ENCODE assay signal across 19 cellular contexts in the genomic region with DNA sequence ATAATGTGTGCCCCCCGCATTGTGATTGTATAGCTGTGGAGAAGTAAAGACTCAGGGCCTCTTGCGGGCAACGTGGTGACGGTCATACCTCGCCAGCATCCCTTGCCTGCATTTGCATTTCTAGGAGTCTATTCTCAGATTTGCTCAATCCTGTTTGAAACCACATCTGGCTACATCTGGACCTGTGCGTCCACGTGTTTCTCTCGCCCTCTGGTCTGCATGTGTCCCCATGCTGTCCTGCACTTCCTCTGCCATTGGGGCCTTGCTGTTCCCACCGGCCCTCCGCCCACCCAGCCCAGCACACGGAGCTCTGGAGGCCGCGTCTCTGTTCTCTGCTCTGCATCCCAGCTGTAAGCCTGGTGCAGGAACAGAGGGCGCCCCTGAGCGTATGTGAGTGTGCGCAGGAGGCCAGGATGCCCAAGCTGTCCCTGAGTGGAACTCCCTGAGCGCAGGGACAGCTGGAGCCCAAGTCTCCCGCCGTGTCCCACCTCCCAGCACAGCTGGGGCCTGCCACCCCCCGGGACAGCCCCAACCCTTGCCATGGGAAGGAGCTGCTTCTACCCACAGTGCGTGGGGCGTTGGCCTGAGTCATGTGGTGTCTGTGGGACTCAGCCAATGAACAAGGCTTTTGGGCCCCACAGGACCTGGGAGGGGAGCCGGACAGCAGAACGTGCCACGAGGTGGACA. TPM values are rescaled to one million over a fixed set of nuclear protein-coding genes. Genes with fewer than 3 reads are reported as not detected.
DNase-seq lines count a peak whose midpoint lies in the region; ATAC-seq, FAIRE-seq and TF ChIP-seq lines count a peak whose summit lies in the region.
"Had no signal": no experiment of that assay in that cellular context is flagged by ENCODE, and none has a peak within 500 bp of the region (broad histone marks: within the 10 kb centered on the region; RNA-seq: fewer than 3 reads in every experiment).

No MANE protein-coding gene starts in this region.

- RAD21 ChIA-PET in HCT116 (lab: Charles Lee; ENCODE audit: low non-redundant PET in 1 of 2, low total read pairs in 2 of 2, uncharacterized antibody in 2 of 2, unreplicated experiment in 2 of 2) = no interaction called here

- BruUV-seq in HCT116 (replicated peaks; lab: Mats Ljungman, UMichigan) = no TSS peak
- no TSS peak for BruUV-seq in HepG2 (replicated peaks; lab: Mats Ljungman, UMichigan)

- TF ChIP-seq EP300 in HepG2 (IDR thresholded peaks at IDR 0.05; ENCODE audit: low read depth in 2 of 2, low read length in 2 of 2) = no peak
- TF ChIP-seq EP300 in HepG2 (CRISPR knock-in tag; IDR thresholded peaks at IDR 0.05; ENCODE audit: borderline replicate concordance) = no peak

- H3K4me3 Mint-ChIP-seq in astrocyte (ENCODE audit: unreplicated experiment) = no peak overlapping the region
- H3K4me3 Mint-ChIP-seq in T-helper 17 cell = no peak overlapping the region
- H3K4me3 Mint-ChIP-seq: activated naive CD8-positive, alpha-beta T cell treated with anti-CD3 and anti-CD28 coated beads, Interleukin-2, amount 50 U/mL, for 24 hours had no signal

- FAIRE-seq in astrocyte (lab: Jason Lieb, UNC) (no peak), HepG2 (lab: Jason Lieb, UNC) (no peak)

- H3K4me2 ChIP-seq in HCT116 (ENCODE audit: low read length) (no peak overlapping the region), astrocyte (ENCODE audit: low read length) (no peak overlapping the region), HepG2 (ENCODE audit: low read depth, low read length) (no peak overlapping the region)

- CTCF ChIA-PET in HCT116 (lab: Charles Lee) (no interaction called here), HepG2 (lab: Yijun Ruan, JAX; ENCODE audit: low intra/inter-chr PET ratio, low total read pairs) (no interaction called here)

- H2AFZ ChIP-seq in HCT116 (ENCODE audit: low read depth, low read length, poor library complexity, severe bottlenecking) (no peak overlapping the region), astrocyte (ENCODE audit: low read depth, low read length) (no peak overlapping the region), HepG2 (ENCODE audit: low read length) (no peak overlapping the region)

- no peaks in the 10 kb centered on the region for H3K36me3 ChIP-seq in HCT116 (ENCODE audit: control insufficient read depth in 1 of 2, insufficient read depth in 2 of 2, low read length in 2 of 2)
- H3K36me3 ChIP-seq in astrocyte (ENCODE audit: insufficient read depth, low read length) = no peaks in the 10 kb centered on the region
- no peaks in the 10 kb centered on the region for H3K36me3 ChIP-seq in HepG2 (replicated peaks in 1 of 2; ENCODE audit: control insufficient read depth in 1 of 2, insufficient read depth in 2 of 2, low read length in 2 of 2)
- H3K36me3 ChIP-seq: left ventricle myocardium inferior had no signal

- no peak for TF ChIP-seq RAD21 in HCT116 (IDR thresholded peaks at IDR 0.05; ENCODE audit: low read depth)
- no peak for TF ChIP-seq RAD21 in HepG2 (CRISPR knock-in tag; IDR thresholded peaks at IDR 0.05)

- H3K27me3 ChIP-seq in HCT116 (ENCODE audit: insufficient read depth, low read length) = no peaks in the 10 kb centered on the region
- H3K27me3 ChIP-seq in astrocyte (ENCODE audit: insufficient read depth, low read length) = no peaks in the 10 kb centered on the region
- peaks cover 0 to 3% of the 10 kb centered on the region in 2 experiments; a peak in 2 of 5 replicates for H3K27me3 ChIP-seq in HepG2 (ENCODE audit: control insufficient read depth in 1 of 2, insufficient read depth in 2 of 2, low read length in 2 of 2)

- H3K4me1 Mint-ChIP-seq in astrocyte (ENCODE audit: low read depth, unreplicated experiment) = peaks cover 7% of the 10 kb centered on the region
- peaks cover 11% of the 10 kb centered on the region for H3K4me1 Mint-ChIP-seq in T-helper 17 cell

- H3K9me2 ChIP-seq in HCT116 (ENCODE audit: insufficient read depth) = no peaks in the 10 kb centered on the region

- TF ChIP-seq POLR2A in HCT116 (IDR thresholded peaks at IDR 0.05; ENCODE audit: borderline replicate concordance, extremely low read depth, insufficient read depth, insufficient read length) (no peak), HepG2 (IDR thresholded peaks at IDR 0.05; ENCODE audit: insufficient read depth in 1 of 2, low read depth in 2 of 2, low read length in 2 of 2) (no peak)

- 80% methylated on average over 21 of the region's 25 CpGs for WGBS in HepG2 (ENCODE audit: low lambda C conversion rate)

- H3K9ac ChIP-seq in HCT116 (ENCODE audit: low read length) = no peak overlapping the region
- H3K9ac ChIP-seq in astrocyte (ENCODE audit: low read length) = no peak overlapping the region
- H3K9ac ChIP-seq in HepG2 (ENCODE audit: insufficient read depth, low read depth, low read length) = no peak overlapping the region

- no peak for DNase-seq in HCT116 (ENCODE audit: low read depth, low spot score)
- DNase-seq in astrocyte (ENCODE audit: low read depth) = no peak
- DNase-seq in HepG2 (ENCODE audit: low spot score) = no peak
- DNase-seq in sciatic nerve (ENCODE audit: low spot score) = peak; percentile 56
- no peak for DNase-seq in stimulated activated CD4-positive, alpha-beta T cell treated with anti-CD3 and anti-CD28 coated beads, Interleukin-12 subunit alpha, Interleukin-12 subunit beta, amount 100 ng/mL, for 4 hours
- DNase-seq in NCI-H187 (lab: John Stamatoyannopoulos, UW) = no peak
- no peak for DNase-seq in T-helper 17 cell
- DNase-seq: activated CD4-positive, CD25-positive, alpha-beta regulatory T cell; activated naive CD8-positive, alpha-beta T cell treated with anti-CD3 and anti-CD28 coated beads, Interleukin-2, amount 50 U/mL, for 24 hours; activated T-cell treated with anti-CD3 and anti-CD28 coated beads, Interleukin-2, amount 50 U/mL, for 1 hour; cerebellar nuclear complex; DMS79 treated with DMSO at 0.1 percent for 48 hours; left ventricle myocardium inferior; NCI-H2081 treated with DMSO at 0.1 percent for 48 hours; NCI-H82 had no signal

- POLR2A ChIA-PET in HCT116 (lab: Charles Lee) = no interaction called here
- POLR2A ChIA-PET in HepG2 (lab: Yijun Ruan, JAX) = no interaction called here

- H3K27me3 Mint-ChIP-seq in astrocyte (ENCODE audit: low read depth, unreplicated experiment) = peaks cover 6% of the 10 kb centered on the region
- H3K27me3 Mint-ChIP-seq in T-helper 17 cell = no peaks in the 10 kb centered on the region

- H3K9me3 ChIP-seq in HCT116 (ENCODE audit: control insufficient read depth in 1 of 2, insufficient read depth in 1 of 2, low read depth in 1 of 2, low read length in 2 of 2) (peaks cover 0 to 9% of the 10 kb centered on the region in 2 experiments; a peak in 2 of 4 replicates), astrocyte (ENCODE audit: insufficient read depth, low read depth, low read length) (no peaks in the 10 kb centered on the region), HepG2 (ENCODE audit: low read length) (no peaks in the 10 kb centered on the region), T-helper 17 cell (ENCODE audit: control insufficient read depth, low read length, poor library complexity, severe bottlenecking) (peaks cover 6% of the 10 kb centered on the region)

- H3K4me3 ChIP-seq in HCT116 (replicated peaks in 1 of 2; ENCODE audit: low read depth in 1 of 2, low read length in 2 of 2) (no peak overlapping the region), astrocyte (ENCODE audit: insufficient read depth, low read depth, low read length) (no peak overlapping the region), HepG2 (replicated peaks in 1 of 3; ENCODE audit: insufficient read depth in 1 of 3, low read depth in 2 of 3, low read length in 3 of 3) (no peak overlapping the region)
- H3K4me3 ChIP-seq: left ventricle myocardium inferior had no signal

- TF ChIP-seq CTCF in HCT116 (IDR thresholded peaks at IDR 0.05 in 2 of 3, conservative IDR thresholded peaks at IDR 0.05 in 1 of 3; ENCODE audit: borderline replicate concordance in 1 of 3, insufficient read depth in 1 of 3, low read depth in 2 of 3, low read length in 2 of 3) (no peak), astrocyte (IDR thresholded peaks at IDR 0.05; ENCODE audit: insufficient read depth, low read depth, low read length) (no peak), HepG2 (CRISPR knock-in tag; IDR thresholded peaks at IDR 0.05) (no peak)

- H3K79me2 ChIP-seq in HCT116 (ENCODE audit: insufficient read depth, low read length) (no peaks in the 10 kb centered on the region), astrocyte (ENCODE audit: insufficient read depth, low read length) (no peaks in the 10 kb centered on the region), HepG2 (ENCODE audit: insufficient read depth, low read length) (no peaks in the 10 kb centered on the region)

- in situ Hi-C loops in HepG2 (cut with HindIII; ENCODE audit: extremely low pct_ligation_motif_present, low pct_unique_long_range_greater_than_20kb) = no loop called here

- intact Hi-C loops in HCT116 (cut with micrococcal nuclease) (no loop called here), HepG2 (cut with micrococcal nuclease; ENCODE audit: unreplicated experiment) (no loop called here), sciatic nerve (cut with DNase I) (no loop called here)

- H3K36me3 Mint-ChIP-seq in astrocyte (ENCODE audit: low read depth, unreplicated experiment) (peaks cover 1% of the 10 kb centered on the region), T-helper 17 cell (ENCODE audit: low read depth) (peaks cover 5% of the 10 kb centered on the region)

- H3K27ac ChIP-seq in HCT116 (ENCODE audit: low read depth, low read length) (no peak overlapping the region), astrocyte (ENCODE audit: low read depth, low read length) (no peak overlapping the region), HepG2 (ENCODE audit: extremely low read length, insufficient read depth, low read length) (no peak overlapping the region)
- H3K27ac ChIP-seq: left ventricle myocardium inferior had no signal

- peak overlapping the region; percentile 75 for H3K27ac Mint-ChIP-seq in astrocyte (ENCODE audit: unreplicated experiment)
- H3K27ac Mint-ChIP-seq in T-helper 17 cell = no peak overlapping the region
- H3K27ac Mint-ChIP-seq: activated naive CD8-positive, alpha-beta T cell treated with anti-CD3 and anti-CD28 coated beads, Interleukin-2, amount 50 U/mL, for 24 hours had no signal

- H3K4me1 ChIP-seq in HCT116 (ENCODE audit: control insufficient read depth in 1 of 2, insufficient read depth in 2 of 2, low read length in 2 of 2) = no peaks in the 10 kb centered on the region
- no peaks in the 10 kb centered on the region for H3K4me1 ChIP-seq in astrocyte (ENCODE audit: insufficient read depth, low read length)
- H3K4me1 ChIP-seq in HepG2 (ENCODE audit: insufficient read depth, low read length) = no peaks in the 10 kb centered on the region; the same call in 1 of the 2 replicates
- H3K4me1 ChIP-seq: left ventricle myocardium inferior had no signal

- H4K20me1 ChIP-seq in HCT116 (ENCODE audit: insufficient read depth) = no peaks in the 10 kb centered on the region
- H4K20me1 ChIP-seq in astrocyte (ENCODE audit: insufficient read depth, low read length) = no peaks in the 10 kb centered on the region
- H4K20me1 ChIP-seq in HepG2 (ENCODE audit: insufficient read depth, low read length) = no peaks in the 10 kb centered on the region

- H3K9me3 Mint-ChIP-seq in astrocyte (ENCODE audit: unreplicated experiment) = peaks cover 15% of the 10 kb centered on the region

- ATAC-seq in HCT116 = peak; percentile 57
- no peak for ATAC-seq in HepG2
- no peak for ATAC-seq in sciatic nerve
- ATAC-seq in T-helper 17 cell = no peak
- ATAC-seq: activated naive CD8-positive, alpha-beta T cell treated with anti-CD3 and anti-CD28 coated beads, Interleukin-2, amount 50 U/mL, for 24 hours had no signal

RNA-seq across cellular contexts. Expression of gene KRTAP10-2, which starts 1.6 kb away (rescaled TPM):
- total RNA-seq in HCT116 (2021; ENCODE audit: unreplicated experiment) (not detected), astrocyte (not detected in 2 replicates), HepG2 (2016; rRNA removed; fragmentation: Illumina TruSeq; extraction: Trizol) (not detected in 2 replicates), sciatic nerve (not detected), T-helper 17 cell (not detected)
- polyA plus RNA-seq in HCT116 (2012) = not detected in 2 replicates
- total RNA-seq in HepG2 (2016; cell fraction: cytosol; rRNA removed; fragmentation: Illumina TruSeq; extraction: Trizol; ENCODE audit: low read depth) = not detected in 2 replicates
- not detected in 2 replicates for total RNA-seq in HepG2 (2016; cell fraction: insoluble cytoplasmic fraction; rRNA removed; fragmentation: Illumina TruSeq; extraction: Trizol)
- total RNA-seq in HepG2 (2016; cell fraction: membrane; rRNA removed; fragmentation: Illumina TruSeq; extraction: Trizol) = not detected in 2 replicates
- total RNA-seq in HepG2 (2016; cell fraction: nucleus; rRNA removed; fragmentation: Illumina TruSeq; extraction: Trizol) = not detected in 2 replicates
- not detected in 2 replicates for polyA plus RNA-seq in HepG2 (2011; rRNA removed)
- not detected in 2 replicates for polyA plus RNA-seq in HepG2 (2011; cell fraction: cytosol; rRNA removed)
- polyA plus RNA-seq in HepG2 (2011; cell fraction: nucleus; rRNA removed) = 0.14 TPM in 1 of 2 replicates, not detected in the other
- polyA plus RNA-seq in HepG2 (2012) = not detected in 2 replicates
- polyA plus RNA-seq in HepG2 (2016; cell fraction: cytosol; fragmentation: Illumina TruSeq; extraction: Trizol; ENCODE audit: low read depth) = not detected in 2 replicates
- not detected in 2 replicates for polyA plus RNA-seq in HepG2 (2016; cell fraction: insoluble cytoplasmic fraction; fragmentation: Illumina TruSeq; extraction: Trizol; ENCODE audit: low read depth)
- not detected in 2 replicates for polyA plus RNA-seq in HepG2 (2016; cell fraction: membrane; fragmentation: Illumina TruSeq; extraction: Trizol; ENCODE audit: low read depth)
- not detected in 2 replicates for polyA plus RNA-seq in HepG2 (2016; cell fraction: nucleus; fragmentation: Illumina TruSeq; extraction: Trizol; ENCODE audit: insufficient read depth, low read depth)
- not detected in 2 replicates for polyA minus RNA-seq in HepG2 (2011; rRNA and poly(A)+ RNA removed; ENCODE audit: low replicate concordance)
- not detected in 2 replicates for polyA minus RNA-seq in HepG2 (2011; cell fraction: cytosol; rRNA and poly(A)+ RNA removed)
- polyA minus RNA-seq in HepG2 (2011; cell fraction: nucleus; rRNA and poly(A)+ RNA removed) = not detected in 2 replicates
- total RNA-seq: epithelial cell of proximal tubule, left ventricle myocardium inferior, M059J, osteocyte, subcutaneous adipose tissue had no signal

RNA-seq across cellular contexts. Expression of gene KRTAP10-3, which starts 8.9 kb away (rescaled TPM):
- total RNA-seq in HCT116 (2021; ENCODE audit: unreplicated experiment) (not detected), astrocyte (not detected in 2 replicates), HepG2 (2016; rRNA removed; fragmentation: Illumina TruSeq; extraction: Trizol) (not detected in 2 replicates), sciatic nerve (not detected), T-helper 17 cell (not detected)
- polyA plus RNA-seq in HCT116 (2012) = not detected in 2 replicates
- total RNA-seq in HepG2 (2016; cell fraction: cytosol; rRNA removed; fragmentation: Illumina TruSeq; extraction: Trizol; ENCODE audit: low read depth) = not detected in 2 replicates
- not detected in 2 replicates for total RNA-seq in HepG2 (2016; cell fraction: insoluble cytoplasmic fraction; rRNA removed; fragmentation: Illumina TruSeq; extraction: Trizol)
- not detected in 2 replicates for total RNA-seq in HepG2 (2016; cell fraction: membrane; rRNA removed; fragmentation: Illumina TruSeq; extraction: Trizol)
- not detected in 2 replicates for total RNA-seq in HepG2 (2016; cell fraction: nucleus; rRNA removed; fragmentation: Illumina TruSeq; extraction: Trizol)
- not detected in 2 replicates for polyA plus RNA-seq in HepG2 (2011; rRNA removed)
- not detected in 2 replicates for polyA plus RNA-seq in HepG2 (2011; cell fraction: cytosol; rRNA removed)
- polyA plus RNA-seq in HepG2 (2011; cell fraction: nucleus; rRNA removed) = not detected in 2 replicates
- not detected in 2 replicates for polyA plus RNA-seq in HepG2 (2012)
- polyA plus RNA-seq in HepG2 (2016; cell fraction: cytosol; fragmentation: Illumina TruSeq; extraction: Trizol; ENCODE audit: low read depth) = not detected in 2 replicates
- not detected in 2 replicates for polyA plus RNA-seq in HepG2 (2016; cell fraction: insoluble cytoplasmic fraction; fragmentation: Illumina TruSeq; extraction: Trizol; ENCODE audit: low read depth)
- not detected in 2 replicates for polyA plus RNA-seq in HepG2 (2016; cell fraction: membrane; fragmentation: Illumina TruSeq; extraction: Trizol; ENCODE audit: low read depth)
- polyA plus RNA-seq in HepG2 (2016; cell fraction: nucleus; fragmentation: Illumina TruSeq; extraction: Trizol; ENCODE audit: insufficient read depth, low read depth) = not detected in 2 replicates
- polyA minus RNA-seq in HepG2 (2011; rRNA and poly(A)+ RNA removed; ENCODE audit: low replicate concordance) = not detected in 2 replicates
- not detected in 2 replicates for polyA minus RNA-seq in HepG2 (2011; cell fraction: cytosol; rRNA and poly(A)+ RNA removed)
- polyA minus RNA-seq in HepG2 (2011; cell fraction: nucleus; rRNA and poly(A)+ RNA removed) = not detected in 2 replicates
- total RNA-seq: epithelial cell of proximal tubule, left ventricle myocardium inferior, M059J, osteocyte, subcutaneous adipose tissue had no signal

RNA-seq across cellular contexts. Expression of gene KRTAP10-1, which starts 9.7 kb away (rescaled TPM):
- total RNA-seq in HCT116 (2021; ENCODE audit: unreplicated experiment) = not detected
- not detected in 2 replicates for polyA plus RNA-seq in HCT116 (2012)
- total RNA-seq in astrocyte = not detected in 2 replicates
- not detected in 2 replicates for total RNA-seq in HepG2 (2016; rRNA removed; fragmentation: Illumina TruSeq; extraction: Trizol)
- total RNA-seq in HepG2 (2016; cell fraction: cytosol; rRNA removed; fragmentation: Illumina TruSeq; extraction: Trizol; ENCODE audit: low read depth) = not detected in 2 replicates
- total RNA-seq in HepG2 (2016; cell fraction: insoluble cytoplasmic fraction; rRNA removed; fragmentation: Illumina TruSeq; extraction: Trizol) = not detected in 2 replicates
- not detected in 2 replicates for total RNA-seq in HepG2 (2016; cell fraction: membrane; rRNA removed; fragmentation: Illumina TruSeq; extraction: Trizol)
- not detected in 2 replicates for total RNA-seq in HepG2 (2016; cell fraction: nucleus; rRNA removed; fragmentation: Illumina TruSeq; extraction: Trizol)
- polyA plus RNA-seq in HepG2 (2011; rRNA removed) = not detected in 2 replicates
- not detected in 2 replicates for polyA plus RNA-seq in HepG2 (2011; cell fraction: cytosol; rRNA removed)
- not detected in 2 replicates for polyA plus RNA-seq in HepG2 (2011; cell fraction: nucleus; rRNA removed)
- not detected in 2 replicates for polyA plus RNA-seq in HepG2 (2012)
- not detected in 2 replicates for polyA plus RNA-seq in HepG2 (2016; cell fraction: cytosol; fragmentation: Illumina TruSeq; extraction: Trizol; ENCODE audit: low read depth)
- not detected in 2 replicates for polyA plus RNA-seq in HepG2 (2016; cell fraction: insoluble cytoplasmic fraction; fragmentation: Illumina TruSeq; extraction: Trizol; ENCODE audit: low read depth)
- not detected in 2 replicates for polyA plus RNA-seq in HepG2 (2016; cell fraction: membrane; fragmentation: Illumina TruSeq; extraction: Trizol; ENCODE audit: low read depth)
- not detected in 2 replicates for polyA plus RNA-seq in HepG2 (2016; cell fraction: nucleus; fragmentation: Illumina TruSeq; extraction: Trizol; ENCODE audit: insufficient read depth, low read depth)
- polyA minus RNA-seq in HepG2 (2011; rRNA and poly(A)+ RNA removed; ENCODE audit: low replicate concordance) = 0.16 TPM in 1 of 2 replicates, not detected in the other
- polyA minus RNA-seq in HepG2 (2011; cell fraction: cytosol; rRNA and poly(A)+ RNA removed) = not detected in 2 replicates
- not detected in 2 replicates for polyA minus RNA-seq in HepG2 (2011; cell fraction: nucleus; rRNA and poly(A)+ RNA removed)
- not detected for total RNA-seq in sciatic nerve
- not detected for total RNA-seq in T-helper 17 cell
- total RNA-seq: epithelial cell of proximal tubule, left ventricle myocardium inferior, M059J, osteocyte, subcutaneous adipose tissue had no signal

RNA-seq across cellular contexts. Expression of gene KRTAP10-4, which starts 23.9 kb away (rescaled TPM):
- total RNA-seq in HCT116 (2021; ENCODE audit: unreplicated experiment) = not detected
- polyA plus RNA-seq in HCT116 (2012) = not detected in 2 replicates
- total RNA-seq in astrocyte = not detected in 2 replicates
- total RNA-seq in HepG2 (2016; rRNA removed; fragmentation: Illumina TruSeq; extraction: Trizol) = not detected in 2 replicates
- not detected in 2 replicates for total RNA-seq in HepG2 (2016; cell fraction: cytosol; rRNA removed; fragmentation: Illumina TruSeq; extraction: Trizol; ENCODE audit: low read depth)
- not detected in 2 replicates for total RNA-seq in HepG2 (2016; cell fraction: insoluble cytoplasmic fraction; rRNA removed; fragmentation: Illumina TruSeq; extraction: Trizol)
- not detected in 2 replicates for total RNA-seq in HepG2 (2016; cell fraction: membrane; rRNA removed; fragmentation: Illumina TruSeq; extraction: Trizol)
- total RNA-seq in HepG2 (2016; cell fraction: nucleus; rRNA removed; fragmentation: Illumina TruSeq; extraction: Trizol) = not detected in 2 replicates
- polyA plus RNA-seq in HepG2 (2011; rRNA removed) = not detected in 2 replicates
- not detected in 2 replicates for polyA plus RNA-seq in HepG2 (2011; cell fraction: cytosol; rRNA removed)
- polyA plus RNA-seq in HepG2 (2011; cell fraction: nucleus; rRNA removed) = not detected in 2 replicates
- 0.12 TPM in 1 of 2 replicates, not detected in the other for polyA plus RNA-seq in HepG2 (2012)
- polyA plus RNA-seq in HepG2 (2016; cell fraction: cytosol; fragmentation: Illumina TruSeq; extraction: Trizol; ENCODE audit: low read depth) = not detected in 2 replicates
- not detected in 2 replicates for polyA plus RNA-seq in HepG2 (2016; cell fraction: insoluble cytoplasmic fraction; fragmentation: Illumina TruSeq; extraction: Trizol; ENCODE audit: low read depth)
- not detected in 2 replicates for polyA plus RNA-seq in HepG2 (2016; cell fraction: membrane; fragmentation: Illumina TruSeq; extraction: Trizol; ENCODE audit: low read depth)
- polyA plus RNA-seq in HepG2 (2016; cell fraction: nucleus; fragmentation: Illumina TruSeq; extraction: Trizol; ENCODE audit: insufficient read depth, low read depth) = not detected in 2 replicates
- not detected in 2 replicates for polyA minus RNA-seq in HepG2 (2011; rRNA and poly(A)+ RNA removed; ENCODE audit: low replicate concordance)
- not detected in 2 replicates for polyA minus RNA-seq in HepG2 (2011; cell fraction: cytosol; rRNA and poly(A)+ RNA removed)
- not detected in 2 replicates for polyA minus RNA-seq in HepG2 (2011; cell fraction: nucleus; rRNA and poly(A)+ RNA removed)
- total RNA-seq in sciatic nerve = not detected
- not detected for total RNA-seq in T-helper 17 cell
- total RNA-seq: epithelial cell of proximal tubule, left ventricle myocardium inferior, M059J, osteocyte, subcutaneous adipose tissue had no signal

RNA-seq across cellular contexts. Expression of gene KRTAP10-5, which starts 30.7 kb away (rescaled TPM):
- total RNA-seq in HCT116 (2021; ENCODE audit: unreplicated experiment) (not detected), astrocyte (not detected in 2 replicates), HepG2 (2016; rRNA removed; fragmentation: Illumina TruSeq; extraction: Trizol) (not detected in 2 replicates), sciatic nerve (not detected), T-helper 17 cell (not detected)
- not detected in 2 replicates for polyA plus RNA-seq in HCT116 (2012)
- total RNA-seq in HepG2 (2016; cell fraction: cytosol; rRNA removed; fragmentation: Illumina TruSeq; extraction: Trizol; ENCODE audit: low read depth) = not detected in 2 replicates
- total RNA-seq in HepG2 (2016; cell fraction: insoluble cytoplasmic fraction; rRNA removed; fragmentation: Illumina TruSeq; extraction: Trizol) = not detected in 2 replicates
- total RNA-seq in HepG2 (2016; cell fraction: membrane; rRNA removed; fragmentation: Illumina TruSeq; extraction: Trizol) = not detected in 2 replicates
- not detected in 2 replicates for total RNA-seq in HepG2 (2016; cell fraction: nucleus; rRNA removed; fragmentation: Illumina TruSeq; extraction: Trizol)
- polyA plus RNA-seq in HepG2 (2011; rRNA removed) = not detected in 2 replicates
- polyA plus RNA-seq in HepG2 (2011; cell fraction: cytosol; rRNA removed) = not detected in 2 replicates
- polyA plus RNA-seq in HepG2 (2011; cell fraction: nucleus; rRNA removed) = not detected in 2 replicates
- not detected in 2 replicates for polyA plus RNA-seq in HepG2 (2012)
- polyA plus RNA-seq in HepG2 (2016; cell fraction: cytosol; fragmentation: Illumina TruSeq; extraction: Trizol; ENCODE audit: low read depth) = not detected in 2 replicates
- polyA plus RNA-seq in HepG2 (2016; cell fraction: insoluble cytoplasmic fraction; fragmentation: Illumina TruSeq; extraction: Trizol; ENCODE audit: low read depth) = not detected in 2 replicates
- polyA plus RNA-seq in HepG2 (2016; cell fraction: membrane; fragmentation: Illumina TruSeq; extraction: Trizol; ENCODE audit: low read depth) = not detected in 2 replicates
- polyA plus RNA-seq in HepG2 (2016; cell fraction: nucleus; fragmentation: Illumina TruSeq; extraction: Trizol; ENCODE audit: insufficient read depth, low read depth) = not detected in 2 replicates
- polyA minus RNA-seq in HepG2 (2011; rRNA and poly(A)+ RNA removed; ENCODE audit: low replicate concordance) = not detected in 2 replicates
- polyA minus RNA-seq in HepG2 (2011; cell fraction: cytosol; rRNA and poly(A)+ RNA removed) = not detected in 2 replicates
- not detected in 2 replicates for polyA minus RNA-seq in HepG2 (2011; cell fraction: nucleus; rRNA and poly(A)+ RNA removed)
- total RNA-seq: epithelial cell of proximal tubule, left ventricle myocardium inferior, M059J, osteocyte, subcutaneous adipose tissue had no signal
